Comparison of ENCODE assay signal across 17 cellular contexts in the genomic region with DNA sequence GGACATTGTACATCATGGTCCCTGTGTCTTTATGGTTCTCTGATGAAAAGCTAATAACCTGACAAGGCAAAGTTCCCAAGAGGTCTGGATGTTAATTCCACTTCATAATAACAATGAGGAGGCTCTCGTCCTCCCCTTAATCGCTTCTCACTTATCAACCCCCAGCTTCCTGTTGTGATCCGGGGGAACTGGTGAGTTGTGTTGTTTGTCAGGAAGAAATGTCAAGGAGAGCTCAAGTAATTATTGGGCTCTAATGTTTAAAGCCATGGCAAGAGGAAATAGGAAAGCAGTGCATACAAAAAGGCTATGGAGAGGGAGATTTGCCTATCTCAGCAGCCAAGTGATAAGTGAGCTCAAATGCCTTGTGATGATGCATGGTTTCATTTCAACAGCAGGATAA.
"Had no signal": no experiment of that assay in that cellular context is flagged by ENCODE, and none has a peak within 500 bp of the region (broad histone marks: within the 10 kb centered on the region; RNA-seq: fewer than 3 reads in every experiment).

No MANE protein-coding gene starts in this region.

- H3K36me3 ChIP-seq: ascending aorta, ovary had no signal

- DNase-seq: activated CD4-positive, alpha-beta T cell treated with anti-CD3 and anti-CD28 coated beads, Interleukin-2, amount 50 U/mL, for 1 hour; activated CD8-positive, alpha-beta memory T cell treated with anti-CD3 and anti-CD28 coated beads for 24 hours; activated naive CD8-positive, alpha-beta T cell treated with anti-CD3 and anti-CD28 coated beads, Interleukin-2, amount 50 U/mL, for 24 hours; hippocampal formation; left ventricle myocardium superior; midbrain; ovary; stimulated activated CD4-positive, alpha-beta T cell treated with anti-CD3 and anti-CD28 coated beads, Interleukin-4, amount 100 ng/mL, for 1 hour; stimulated activated naive CD4-positive, alpha-beta T cell; T-helper 1 cell; T1000 had no signal

- H3K27me3 ChIP-seq: ascending aorta, ovary had no signal

- H3K4me3 ChIP-seq: ascending aorta, ovary had no signal

- FAIRE-seq: bronchial epithelial cell, keratinocyte had no signal

- H3K4me3 Mint-ChIP-seq: activated naive CD8-positive, alpha-beta T cell treated with anti-CD3 and anti-CD28 coated beads, Interleukin-2, amount 50 U/mL, for 24 hours; type B pancreatic cell had no signal

- H3K36me3 Mint-ChIP-seq: type B pancreatic cell had no signal

- H3K9me3 Mint-ChIP-seq: activated naive CD8-positive, alpha-beta T cell treated with anti-CD3 and anti-CD28 coated beads, Interleukin-2, amount 50 U/mL, for 24 hours; type B pancreatic cell had no signal

- H3K27ac Mint-ChIP-seq: activated naive CD8-positive, alpha-beta T cell treated with anti-CD3 and anti-CD28 coated beads, Interleukin-2, amount 50 U/mL, for 24 hours; type B pancreatic cell had no signal

- ATAC-seq: activated CD4-positive, CD25-positive, alpha-beta regulatory T cell treated with anti-CD3 and anti-CD28 coated beads, Interleukin-2, amount 50 U/mL, for 24 hours; activated naive CD8-positive, alpha-beta T cell treated with anti-CD3 and anti-CD28 coated beads, Interleukin-2, amount 50 U/mL, for 24 hours; left ventricle myocardium superior; SK-N-SH treated with all-trans-retinoic acid at 6 μM for 48 hours had no signal

- H3K9me3 ChIP-seq: ascending aorta, ovary had no signal

- H3K27ac ChIP-seq: ascending aorta, ovary had no signal

- H3K4me1 Mint-ChIP-seq: activated naive CD8-positive, alpha-beta T cell treated with anti-CD3 and anti-CD28 coated beads, Interleukin-2, amount 50 U/mL, for 24 hours had no signal

- H3K27me3 Mint-ChIP-seq: activated naive CD8-positive, alpha-beta T cell treated with anti-CD3 and anti-CD28 coated beads, Interleukin-2, amount 50 U/mL, for 24 hours; type B pancreatic cell had no signal
